In genomic region chr10:17028843-17029580, GRCh38 we compare ENCODE assay signal across 1 cellular context.
TF ChIP-seq lines count a peak whose summit lies in the region.

No MANE protein-coding gene starts in this region.

TF ChIP-seq in HCT116, 20 proteins besides CTCF, POLR2A, EP300 and RAD21 (continued from another document):
- TF ChIP-seq YY1 (IDR thresholded peaks at IDR 0.05; ENCODE audit: extremely low read depth, insufficient replicate concordance, low read depth, low read length) (no peak), CEBPB (IDR thresholded peaks at IDR 0.05; ENCODE audit: low read depth) (no peak)
